In the genomic region with DNA sequence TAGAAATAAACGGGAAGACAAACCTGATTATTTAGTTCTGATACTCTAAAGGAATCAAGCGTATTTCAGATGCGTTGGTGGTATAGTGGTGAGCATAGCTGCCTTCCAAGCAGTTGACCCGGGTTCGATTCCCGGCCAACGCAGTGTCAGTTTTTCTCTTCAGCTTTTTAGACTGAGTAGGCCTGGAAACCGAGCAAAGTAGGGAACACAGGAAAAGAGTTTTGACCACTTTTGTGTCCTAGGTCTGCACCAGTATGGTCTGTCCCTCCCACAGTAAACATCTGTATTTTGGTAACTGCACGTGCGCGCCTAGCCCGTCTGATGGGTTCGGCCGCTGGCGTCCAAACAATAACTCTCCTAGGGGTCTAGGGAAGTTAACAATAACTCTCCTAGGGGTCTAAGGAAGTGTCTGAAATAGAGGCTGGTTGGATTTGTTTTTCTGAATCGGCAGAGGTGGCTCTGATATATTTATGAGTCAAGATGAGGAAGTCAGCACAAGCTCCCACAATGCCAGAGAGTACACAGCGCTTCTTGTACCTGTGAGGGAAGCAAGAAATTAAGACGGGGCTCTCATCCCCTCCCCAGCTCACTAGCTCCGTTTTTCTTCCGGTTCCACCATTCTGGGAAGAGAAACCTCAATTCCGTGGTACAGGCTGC, we compare ENCODE assay signal across 8 cellular contexts. TPM values are rescaled to one million over a fixed set of nuclear protein-coding genes. Genes with fewer than 3 reads are reported as not detected.
DNase-seq lines count a peak whose midpoint lies in the region; ATAC-seq and TF ChIP-seq lines count a peak whose summit lies in the region.

No MANE protein-coding gene starts in this region.

- peak overlapping the region; percentile 81 for H3K9ac ChIP-seq in rectal smooth muscle tissue (ENCODE audit: low read length)

- under 1% methylated on average over 21 of the region's 21 CpGs for WGBS in right cardiac atrium
- 0 to 1% methylated on average over 21 of the region's 21 CpGs for WGBS in aorta, 2 donors

- no peaks in the 10 kb centered on the region for H3K4me1 ChIP-seq in right cardiac atrium (ENCODE audit: control insufficient read depth, insufficient read depth, low read length)
- H3K4me1 ChIP-seq in rectal smooth muscle tissue (ENCODE audit: control insufficient read depth, insufficient read depth, low read length): peaks cover 2% of the 10 kb centered on the region
- H3K4me1 ChIP-seq in aorta (ENCODE audit: control insufficient read depth in 1 of 2, insufficient read depth in 2 of 2, low read length in 2 of 2): no peaks in the 10 kb centered on the region

- H3K27ac Mint-ChIP-seq in CD14-positive monocyte: peak overlapping the region; percentile 73 to 89 (median 84)

- ATAC-seq in GM21717 (IDR thresholded peaks at IDR 0.05; ENCODE audit: unreplicated experiment): peak; percentile 18
- ATAC-seq in right cardiac atrium: peak; percentile 79 to 83
- peak; percentile 82 for ATAC-seq in aorta (ENCODE audit: low FRiP score)

- H3K4me3 Mint-ChIP-seq in CD14-positive monocyte: peak overlapping the region; percentile 97

- H3K36me3 ChIP-seq in rectal smooth muscle tissue (ENCODE audit: control insufficient read depth, insufficient read depth, low read length) (no peaks in the 10 kb centered on the region), aorta (ENCODE audit: control insufficient read depth in 1 of 2, insufficient read depth in 2 of 2, low read length in 1 of 2) (no peaks in the 10 kb centered on the region)

- H3K27me3 Mint-ChIP-seq in CD14-positive monocyte (ENCODE audit: low read depth in 3 of 3): peaks cover 15 to 31% (median 18%) of the 10 kb centered on the region in 3 donors

- H3K4me3 ChIP-seq in right cardiac atrium (ENCODE audit: low read length) (peak overlapping the region; percentile 85), rectal smooth muscle tissue (ENCODE audit: low read length) (peak overlapping the region; percentile 94), aorta (ENCODE audit: low read length in 2 of 2) (peak overlapping the region; percentile 20 to 78)

- H3K27me3 ChIP-seq in right cardiac atrium (ENCODE audit: control insufficient read depth, insufficient read depth): no peaks in the 10 kb centered on the region
- H3K27me3 ChIP-seq in rectal smooth muscle tissue (ENCODE audit: control insufficient read depth, insufficient read depth, low read length): no peaks in the 10 kb centered on the region
- no peaks in the 10 kb centered on the region for H3K27me3 ChIP-seq in aorta (ENCODE audit: control insufficient read depth in 1 of 2, insufficient read depth in 2 of 2, low read length in 1 of 2)

- intact Hi-C loops in CD14-positive monocyte (cut with micrococcal nuclease): loop anchor here in 1 of 2 donors (2.0 kb wide), 1 partner anchor 18 kb away; no protein-coding TSS in a partner anchor
- intact Hi-C loops in right cardiac atrium (cut with DNase I): no loop called here
- intact Hi-C loops in aorta (cut with DNase I): no loop called here

- H3K9me3 ChIP-seq in right cardiac atrium (ENCODE audit: control insufficient read depth, low read length): no peaks in the 10 kb centered on the region
- H3K9me3 ChIP-seq in aorta (ENCODE audit: control insufficient read depth, low read length): no peaks in the 10 kb centered on the region

- no peak for TF ChIP-seq CTCF in CD14-positive monocyte (IDR thresholded peaks at IDR 0.05)

- peaks cover 0 to 4% (median 0%) of the 10 kb centered on the region in 7 donors for H3K9me3 Mint-ChIP-seq in CD14-positive monocyte

- DNase-seq in CD14-positive monocyte (ENCODE audit: low spot score): no peak
- DNase-seq in NCI-H146 (lab: John Stamatoyannopoulos, UW): peak; percentile 85
- DNase-seq in T-helper 1 cell: peak; percentile 20 to 81 (median 50)
- DNase-seq in amniotic epithelial cell (ENCODE audit: low read depth): peak; percentile 84
- peak; percentile 78 to 92 (median 89) for DNase-seq in right cardiac atrium
- peak; percentile 83 to 91 for DNase-seq in aorta

- peaks cover 0 to 1% of the 10 kb centered on the region in 2 donors for H3K36me3 Mint-ChIP-seq in CD14-positive monocyte

- peaks cover 51% of the 10 kb centered on the region for H3K4me1 Mint-ChIP-seq in CD14-positive monocyte

- peak overlapping the region; percentile 82 for H3K27ac ChIP-seq in right cardiac atrium (ENCODE audit: low read length)
- H3K27ac ChIP-seq in rectal smooth muscle tissue (ENCODE audit: low read depth, low read length): peak overlapping the region; percentile 87
- H3K27ac ChIP-seq in aorta (ENCODE audit: low read depth in 1 of 2, low read length in 2 of 2): peak overlapping the region; percentile 23 to 38

RNA-seq across cellular contexts. Expression of a gene that starts 15.6 kb away (rescaled TPM):
- polyA plus RNA-seq in CD14-positive monocyte (not detected), right cardiac atrium (116 TPM), aorta (not detected)
- total RNA-seq in right cardiac atrium (100 to 1,000 TPM in 2 of 4 donors, 10 to 100 TPM in 2; 65.1 to 164 (median 97.1) TPM), aorta (not detected)

RNA-seq across cellular contexts. Expression of a gene that starts 40.7 kb away (rescaled TPM):
- 100 to 1,000 TPM; 640 to 844 TPM for polyA plus RNA-seq in CD14-positive monocyte
- total RNA-seq in right cardiac atrium: 100 to 1,000 TPM; 548 to 806 (median 632) TPM
- 943 TPM for polyA plus RNA-seq in right cardiac atrium
- total RNA-seq in aorta: 100 to 1,000 TPM; 354 to 536 TPM
- 100 to 1,000 TPM in 1 of 2 donors, 10 to 100 TPM in 1; 83.1 to 169 TPM for polyA plus RNA-seq in aorta

Comparison
In these comparisons a context has a peak if more than half of its experiments do, and no peak if none do; other contexts are left out.
1. ATAC-seq: peak in every context shown above with its lines; median percentile 82 in aorta; 81 in right cardiac atrium; 18 in GM21717.
2. H3K27ac ChIP-seq: peak in every context shown above with its lines; median percentile 87 in rectal smooth muscle tissue; 82 in right cardiac atrium; 30 in aorta.
3. RNA of a gene that starts 15.6 kb away (polyA plus RNA-seq): 116 TPM in right cardiac atrium (single experiment); not detected in CD14-positive monocyte and not detected in aorta; every median in the first group is over 100 times any median in the second.
4. Peak in every context shown above with its lines, with median percentiles within 50 percentile points of each other: H3K4me3 ChIP-seq.